ENCODE assay signal across 1 cellular context in genomic region chr15:98611031-98611430, GRCh38.
TF ChIP-seq lines count a peak whose summit lies in the region.

No MANE protein-coding gene starts in this region.

TF ChIP-seq in H1, 55 proteins besides CTCF, POLR2A, EP300 and RAD21:
- TF ChIP-seq SP2 (IDR thresholded peaks at IDR 0.05; ENCODE audit: low read length), result no peak
- TF ChIP-seq RXRA (IDR thresholded peaks at IDR 0.05; ENCODE audit: insufficient read depth, low read depth, low read length), result no peak
- no peak for TF ChIP-seq RBBP5 (IDR thresholded peaks at IDR 0.05; ENCODE audit: borderline replicate concordance, low read depth, low read length)
- TF ChIP-seq POLR2AphosphoS5 (IDR thresholded peaks at IDR 0.05; ENCODE audit: low read depth, low read length), result no peak
- TF ChIP-seq SAP30 (IDR thresholded peaks at IDR 0.05; ENCODE audit: insufficient read depth, insufficient replicate concordance, low read length), result no peak
- TF ChIP-seq, protein P1, sequence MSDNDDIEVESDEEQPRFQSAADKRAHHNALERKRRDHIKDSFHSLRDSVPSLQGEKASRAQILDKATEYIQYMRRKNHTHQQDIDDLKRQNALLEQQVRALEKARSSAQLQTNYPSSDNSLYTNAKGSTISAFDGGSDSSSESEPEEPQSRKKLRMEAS (IDR thresholded peaks at IDR 0.05), result no peak
- no peak for TF ChIP-seq HDAC6 (IDR thresholded peaks at IDR 0.05; ENCODE audit: low read depth, low read length)
- no peak for TF ChIP-seq SRF (IDR thresholded peaks at IDR 0.05; ENCODE audit: low read depth, low read length)
- no peak for TF ChIP-seq PHF8 (conservative IDR thresholded peaks at IDR 0.05; ENCODE audit: low read depth, low read length)
- TF ChIP-seq MAFK (IDR thresholded peaks at IDR 0.05; ENCODE audit: low read depth, low read length), result no peak
- TF ChIP-seq RFX5 (IDR thresholded peaks at IDR 0.05; ENCODE audit: borderline replicate concordance, low read depth, low read length), result no peak
- TF ChIP-seq NANOG (IDR thresholded peaks at IDR 0.05; ENCODE audit: insufficient read depth, low read depth, low read length, poor library complexity, severe bottlenecking), result no peak
- no peak for TF ChIP-seq HDAC2 (IDR thresholded peaks at IDR 0.05; ENCODE audit: borderline replicate concordance in 1 of 2, low read depth in 2 of 2, low read length in 2 of 2)
- TF ChIP-seq BRCA1 (IDR thresholded peaks at IDR 0.05; ENCODE audit: low read depth, low read length), result no peak
- no peak for TF ChIP-seq TAF1 (IDR thresholded peaks at IDR 0.05; ENCODE audit: low read depth, low read length)
- TF ChIP-seq YY1 (IDR thresholded peaks at IDR 0.05; ENCODE audit: low read depth, low read length), result no peak
- TF ChIP-seq SP1 (IDR thresholded peaks at IDR 0.05; ENCODE audit: low read depth, low read length), result no peak
- no peak for TF ChIP-seq KDM5A (IDR thresholded peaks at IDR 0.05; ENCODE audit: low read length)
- no peak for TF ChIP-seq TBP (IDR thresholded peaks at IDR 0.05; ENCODE audit: low read depth, low read length)
